ENCODE assay signal across 8 cellular contexts in the genomic region with DNA sequence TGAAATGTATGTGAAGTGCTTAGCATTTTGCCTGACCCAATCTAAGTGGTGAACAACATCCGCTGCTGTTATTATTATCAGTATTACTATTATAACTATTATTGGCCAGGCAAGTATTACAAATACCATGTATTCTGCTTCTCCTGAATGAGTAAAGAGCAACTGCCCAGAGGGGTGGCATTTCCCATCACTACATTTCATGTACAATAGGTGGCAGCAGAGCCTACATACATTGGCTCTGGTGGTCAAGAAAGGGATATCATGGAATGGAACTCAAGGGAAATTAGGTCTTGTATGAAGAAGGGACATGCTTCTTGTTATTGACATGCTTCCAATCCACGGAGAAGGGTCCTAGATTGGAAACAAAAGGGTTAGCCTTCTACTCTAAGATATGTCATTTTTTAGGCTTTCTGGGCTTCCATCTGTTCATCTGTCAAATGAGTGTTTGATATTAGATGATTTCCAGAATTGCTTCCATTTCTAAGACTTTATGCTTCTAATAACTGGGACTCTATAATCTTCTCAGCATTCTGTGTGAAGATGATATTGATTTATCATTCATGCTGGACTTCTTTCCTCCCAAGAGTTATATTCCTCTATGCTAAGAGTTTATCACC.
DNase-seq lines count a peak whose midpoint lies in the region; ATAC-seq and TF ChIP-seq lines count a peak whose summit lies in the region.

No MANE protein-coding gene starts in this region.

- no peak overlapping the region for H3K4me2 ChIP-seq in neural cell (ENCODE audit: low read length)

- no peak overlapping the region for H3K9ac ChIP-seq in neural cell (ENCODE audit: low read length)

- CTCF ChIA-PET in RWPE1 (lab: Yijun Ruan, JAX) = no interaction called here

- H3K4me3 ChIP-seq in LNCaP clone FGC (ENCODE audit: low read depth, low read length) (no peak overlapping the region), esophagus muscularis mucosa (no peak overlapping the region), neural cell (ENCODE audit: low read length) (no peak overlapping the region)

- 79% methylated on average over 2 of the region's 2 CpGs for WGBS in esophagus muscularis mucosa

- ATAC-seq in GM18868 (IDR thresholded peaks at IDR 0.05; ENCODE audit: unreplicated experiment) = peak; percentile 77
- ATAC-seq in HG03108 (IDR thresholded peaks at IDR 0.05; ENCODE audit: unreplicated experiment) = no peak

- H3K27me3 ChIP-seq in esophagus muscularis mucosa (no peaks in the 10 kb centered on the region), neural cell (ENCODE audit: insufficient read depth, low read depth, low read length) (no peaks in the 10 kb centered on the region)

- POLR2A ChIA-PET in RWPE1 (lab: Yijun Ruan, JAX; ENCODE audit: low non-redundant PET) = no interaction called here

- peaks cover 0 to 4% (median 2%) of the 10 kb centered on the region in 4 donors for H3K4me1 ChIP-seq in esophagus muscularis mucosa

- intact Hi-C loops in esophagus muscularis mucosa (cut with DNase I) = loop anchor here (10.0 kb wide), 2 partner anchors 220 to 330 kb away; no protein-coding TSS in a partner anchor

- peak; percentile 53 for TF ChIP-seq RAD21 in neural cell (conservative IDR thresholded peaks at IDR 0.05)

- TF ChIP-seq EP300 in esophagus muscularis mucosa (IDR thresholded peaks at IDR 0.05) = no peak
- TF ChIP-seq EP300 in neural cell (conservative IDR thresholded peaks at IDR 0.05; ENCODE audit: poor library complexity, severe bottlenecking) = no peak

- TF ChIP-seq CTCF in LNCaP clone FGC (IDR thresholded peaks at IDR 0.05; ENCODE audit: control insufficient read depth, extremely low read depth, insufficient read depth) (peak; percentile 82), RWPE1 (conservative IDR thresholded peaks at IDR 0.05; ENCODE audit: low read depth) (peak; percentile 60), esophagus muscularis mucosa (IDR thresholded peaks at IDR 0.05) (peak; percentile 50 to 74 (median 58)), neural cell (IDR thresholded peaks at IDR 0.05; ENCODE audit: poor library complexity, severe bottlenecking) (peak; percentile 59)

- H3K9me2 ChIP-seq in neural cell (ENCODE audit: insufficient read depth, low read length) = no peaks in the 10 kb centered on the region

- peaks cover 0 to 5% (median 5%) of the 10 kb centered on the region in 4 donors for H3K36me3 ChIP-seq in esophagus muscularis mucosa
- no peaks in the 10 kb centered on the region for H3K36me3 ChIP-seq in neural cell (ENCODE audit: insufficient read depth, low read length)

- TF ChIP-seq POLR2A in esophagus muscularis mucosa (IDR thresholded peaks at IDR 0.05; ENCODE audit: low read depth) = no peak

- H3K27ac ChIP-seq in RWPE1 (no peak overlapping the region), esophagus muscularis mucosa (replicated peaks in 1 of 4) (no peak overlapping the region), neural cell (ENCODE audit: low read length) (no peak overlapping the region)

- H2AFZ ChIP-seq in neural cell (ENCODE audit: low read depth, low read length) = no peak overlapping the region

- no peaks in the 10 kb centered on the region for H3K79me2 ChIP-seq in neural cell (replicated peaks; ENCODE audit: insufficient read depth, low read length)

- no peaks in the 10 kb centered on the region for H4K20me1 ChIP-seq in neural cell (ENCODE audit: insufficient read depth)

- H3F3A ChIP-seq in neural cell (ENCODE audit: insufficient read depth, low read length, poor library complexity, severe bottlenecking) = no peaks in the 10 kb centered on the region

- H3K9me3 ChIP-seq in esophagus muscularis mucosa = no peaks in the 10 kb centered on the region
- H3K9me3 ChIP-seq in neural cell (ENCODE audit: low read length) = no peaks in the 10 kb centered on the region

- peak; percentile 54 for DNase-seq in CD1c-positive myeloid dendritic cell (ENCODE audit: extremely low spot score)
- DNase-seq in LNCaP clone FGC (ENCODE audit: low read depth) = peak; percentile 31
- DNase-seq in RWPE1 (ENCODE audit: low spot score) = peak; percentile 67
- DNase-seq in esophagus muscularis mucosa (ENCODE audit: extremely low spot score) = no peak
- DNase-seq in dedifferentiated amniotic fluid mesenchymal stem cell (ENCODE audit: extremely low spot score) = no peak

TF ChIP-seq in neural cell, 6 proteins besides CTCF, POLR2A, EP300 and RAD21:
- TF ChIP-seq POLR2AphosphoS5 (IDR thresholded peaks at IDR 0.05) (no peak), SMC3 (conservative IDR thresholded peaks at IDR 0.05; ENCODE audit: poor library complexity) (peak; percentile 48)
TF ChIP-seq in neural cell: peak in this region for 1.

Comparison
In these comparisons a context has a peak if more than half of its experiments do, and no peak if none do; other contexts are left out.
1. DNase-seq: peak in CD1c-positive myeloid dendritic cell (single experiment), LNCaP clone FGC (single experiment) and RWPE1 (single experiment); none in esophagus muscularis mucosa (single experiment) and dedifferentiated amniotic fluid mesenchymal stem cell (single experiment).
2. Peak in every context shown above with its lines, with median percentiles within 50 percentile points of each other: CTCF ChIP-seq.